Comparison of ENCODE assay signal across 8 cellular contexts in genomic region chr12:83823386-83824045, GRCh38.
A peak's percentile ranks its signal among the peaks of the same experiment; 100 is the strongest.
DNase-seq lines count a peak whose midpoint lies in the region; ATAC-seq, FAIRE-seq and TF ChIP-seq lines count a peak whose summit lies in the region.

No MANE protein-coding gene starts in this region.

- FAIRE-seq in small intestine (lab: Jason Lieb, UNC) = no peak

- H3K27ac ChIP-seq in HL-60 (replicated peaks) = no peak overlapping the region
- no peak overlapping the region for H3K27ac ChIP-seq in SK-N-SH (ENCODE audit: low read depth in 2 of 2, low read length in 1 of 2)
- H3K27ac ChIP-seq in small intestine (ENCODE audit: low read depth in 1 of 2, low read length in 1 of 2) = no peak overlapping the region
- H3K27ac ChIP-seq in CD8-positive, alpha-beta T cell (ENCODE audit: low read depth, low read length) = no peak overlapping the region

- peak; percentile 65 for ATAC-seq in activated CD8-positive, alpha-beta memory T cell treated with anti-CD3 and anti-CD28 coated beads, Interleukin-2, amount 10 ng/mL, durations not matched to agents 7 days and 5 days
- ATAC-seq in GM21723 (IDR thresholded peaks at IDR 0.05; ENCODE audit: unreplicated experiment) = peak; percentile 57
- no peak for ATAC-seq in CD8-positive, alpha-beta T cell

- no peaks in the 10 kb centered on the region for H4K20me1 ChIP-seq in SK-N-SH (ENCODE audit: insufficient read depth)

- DNase-seq in activated CD8-positive, alpha-beta memory T cell treated with anti-CD3 and anti-CD28 coated beads, Interleukin-2, amount 10 ng/mL, durations not matched to agents 7 days and 5 days = peak; percentile 51
- DNase-seq in activated CD8-positive, alpha-beta memory T cell treated with anti-CD3 and anti-CD28 coated beads for 24 hours = no peak
- peak; percentile 41 to 79 for DNase-seq in HL-60 (ENCODE audit: low read depth in 1 of 2, low spot score in 1 of 2)
- peak; percentile 12 for DNase-seq in SK-N-SH
- peak; percentile 8 for DNase-seq in fibroblast of peridontal ligament (ENCODE audit: extremely low read depth)
- DNase-seq in small intestine = peak; percentile 15
- DNase-seq in CD8-positive, alpha-beta T cell = no peak

- H3K27me3 Mint-ChIP-seq in activated CD8-positive, alpha-beta memory T cell treated with anti-CD3 and anti-CD28 coated beads, Interleukin-2, amount 10 ng/mL, durations not matched to agents 7 days and 5 days = no peaks in the 10 kb centered on the region
- H3K27me3 Mint-ChIP-seq in CD8-positive, alpha-beta T cell (ENCODE audit: low read depth) = no peaks in the 10 kb centered on the region

- TF ChIP-seq CTCF in HL-60 (IDR thresholded peaks at IDR 0.05; ENCODE audit: insufficient read depth, low read length) (peak; percentile 74), SK-N-SH (IDR thresholded peaks at IDR 0.05) (peak; percentile 53)
- no peak for TF ChIP-seq CTCF in CD8-positive, alpha-beta T cell (IDR thresholded peaks at IDR 0.05)

- H3K36me3 ChIP-seq in SK-N-SH (replicated peaks in 1 of 2; ENCODE audit: control insufficient read depth in 1 of 2, insufficient read depth in 2 of 2, low read length in 1 of 2) (no peaks in the 10 kb centered on the region), small intestine (ENCODE audit: control insufficient read depth in 2 of 2, insufficient read depth in 2 of 2, low read length in 2 of 2) (no peaks in the 10 kb centered on the region)
- no peaks in the 10 kb centered on the region for H3K36me3 ChIP-seq in CD8-positive, alpha-beta T cell (ENCODE audit: insufficient read depth, low read length)

- TF ChIP-seq RAD21 in SK-N-SH (IDR thresholded peaks at IDR 0.05; ENCODE audit: low read length) = peak; percentile 68

- no peak overlapping the region for H2AFZ ChIP-seq in SK-N-SH (ENCODE audit: low read depth)

- no peaks in the 10 kb centered on the region for H3K79me2 ChIP-seq in SK-N-SH (ENCODE audit: insufficient read depth)

- H3K9me2 ChIP-seq in SK-N-SH = no peaks in the 10 kb centered on the region

- H3K4me3 ChIP-seq in HL-60 (replicated peaks; ENCODE audit: insufficient read depth, low read length) (no peak overlapping the region), SK-N-SH (ENCODE audit: low read depth in 2 of 2, low read length in 1 of 2) (no peak overlapping the region; a peak in 1 of 4 replicates), small intestine (ENCODE audit: low read depth in 1 of 2, low read length in 2 of 2) (no peak overlapping the region)
- no peak overlapping the region for H3K4me3 ChIP-seq in CD8-positive, alpha-beta T cell (ENCODE audit: low read depth, low read length)

- CTCF ChIA-PET in activated CD8-positive, alpha-beta memory T cell treated with anti-CD3 and anti-CD28 coated beads, Interleukin-2, amount 10 ng/mL, durations not matched to agents 7 days and 5 days (lab: Charles Lee) = interaction anchor here (2.1 kb wide), 1 partner anchor 1138 kb away, joined by 9 read pairs; no protein-coding TSS in a partner anchor
- CTCF ChIA-PET in SK-N-SH (lab: Yijun Ruan, JAX) = interaction anchor here (0.6 to 4.6 kb wide), 13 partner anchors 10 to 1296 kb away, joined by 3 to 39 read pairs (median 3); partner anchors contain the start of gene TMTC2
- CTCF ChIA-PET in CD8-positive, alpha-beta T cell (lab: Charles Lee) = interaction anchor here (1.2 kb wide), 1 partner anchor 1137 kb away, joined by 8 read pairs; the partner anchor contains the start of gene TMTC2

- H3F3A ChIP-seq in SK-N-SH (replicated peaks; ENCODE audit: insufficient read depth) = no peaks in the 10 kb centered on the region

- POLR2A ChIA-PET in SK-N-SH (lab: Yijun Ruan, JAX) = no interaction called here
- POLR2A ChIA-PET in CD8-positive, alpha-beta T cell (lab: Charles Lee) = no interaction called here

- peaks cover 0 to 10% of the 10 kb centered on the region in 2 experiments; a peak in 1 of 4 replicates for H3K4me1 ChIP-seq in SK-N-SH (ENCODE audit: control insufficient read depth in 1 of 2, insufficient read depth in 2 of 2, low read depth in 1 of 2, low read length in 1 of 2)
- H3K4me1 ChIP-seq in small intestine (ENCODE audit: control insufficient read depth in 2 of 2, insufficient read depth in 1 of 2, low read depth in 1 of 2, low read length in 1 of 2) = no peaks in the 10 kb centered on the region
- no peaks in the 10 kb centered on the region for H3K4me1 ChIP-seq in CD8-positive, alpha-beta T cell (ENCODE audit: insufficient read depth, low read length)

- no peak for TF ChIP-seq EP300 in SK-N-SH (IDR thresholded peaks at IDR 0.05; ENCODE audit: borderline replicate concordance in 1 of 2, low read depth in 1 of 2, low read length in 1 of 2)

- H3K27me3 ChIP-seq in HL-60 (ENCODE audit: insufficient read depth, poor library complexity, severe bottlenecking) (no peaks in the 10 kb centered on the region), SK-N-SH (ENCODE audit: insufficient read depth) (no peaks in the 10 kb centered on the region), small intestine (ENCODE audit: control insufficient read depth in 2 of 2, insufficient read depth in 2 of 2, low read length in 2 of 2) (no peaks in the 10 kb centered on the region)
- no peaks in the 10 kb centered on the region for H3K27me3 ChIP-seq in CD8-positive, alpha-beta T cell (ENCODE audit: insufficient read depth, low read length)

- H3K9me3 ChIP-seq in SK-N-SH (no peaks in the 10 kb centered on the region), small intestine (ENCODE audit: control insufficient read depth, low read depth) (no peaks in the 10 kb centered on the region)
- H3K9me3 ChIP-seq in CD8-positive, alpha-beta T cell (ENCODE audit: low read length) = no peaks in the 10 kb centered on the region

- no peak overlapping the region for H3K4me3 Mint-ChIP-seq in activated CD8-positive, alpha-beta memory T cell treated with anti-CD3 and anti-CD28 coated beads, Interleukin-2, amount 10 ng/mL, durations not matched to agents 7 days and 5 days
- no peak overlapping the region for H3K4me3 Mint-ChIP-seq in CD8-positive, alpha-beta T cell

- H3K36me3 Mint-ChIP-seq in activated CD8-positive, alpha-beta memory T cell treated with anti-CD3 and anti-CD28 coated beads, Interleukin-2, amount 10 ng/mL, durations not matched to agents 7 days and 5 days = no peaks in the 10 kb centered on the region
- H3K36me3 Mint-ChIP-seq in CD8-positive, alpha-beta T cell = no peaks in the 10 kb centered on the region

- 79% methylated on average over 7 of the region's 8 CpGs for WGBS in SK-N-SH (ENCODE audit: low lambda C conversion rate)
- 42 to 65% (median 59%) methylated on average over 8 of the region's 8 CpGs for WGBS in small intestine, 3 donors

- no peak overlapping the region for H3K9ac ChIP-seq in SK-N-SH

- no peaks in the 10 kb centered on the region for H3K4me1 Mint-ChIP-seq in activated CD8-positive, alpha-beta memory T cell treated with anti-CD3 and anti-CD28 coated beads, Interleukin-2, amount 10 ng/mL, durations not matched to agents 7 days and 5 days
- H3K4me1 Mint-ChIP-seq in CD8-positive, alpha-beta T cell (ENCODE audit: low read depth) = no peaks in the 10 kb centered on the region

- H3K9me3 Mint-ChIP-seq in activated CD8-positive, alpha-beta memory T cell treated with anti-CD3 and anti-CD28 coated beads, Interleukin-2, amount 10 ng/mL, durations not matched to agents 7 days and 5 days (ENCODE audit: low read depth) = no peaks in the 10 kb centered on the region
- H3K9me3 Mint-ChIP-seq in CD8-positive, alpha-beta T cell = no peaks in the 10 kb centered on the region

- H3K4me2 ChIP-seq in SK-N-SH = no peak overlapping the region

- H3K27ac Mint-ChIP-seq in activated CD8-positive, alpha-beta memory T cell treated with anti-CD3 and anti-CD28 coated beads, Interleukin-2, amount 10 ng/mL, durations not matched to agents 7 days and 5 days = no peak overlapping the region
- H3K27ac Mint-ChIP-seq in CD8-positive, alpha-beta T cell = no peak overlapping the region

- intact Hi-C loops in CD8-positive, alpha-beta T cell (cut with DNase I, micrococcal nuclease) = loop anchor here in 1 of 2 experiments (2.0 kb wide), 1 partner anchor 1137 kb away; the partner anchor contains the start of gene TMTC2

TF ChIP-seq in SK-N-SH, 30 proteins besides CTCF, POLR2A, EP300 and RAD21:
- TF ChIP-seq SMC3 (IDR thresholded peaks at IDR 0.05; ENCODE audit: low read depth, low read length) (peak; percentile 52), FOSL2 (IDR thresholded peaks at IDR 0.05; ENCODE audit: borderline replicate concordance, low read depth) (no peak)

Comparison
In these comparisons a context has a peak if more than half of its experiments do, and no peak if none do; other contexts are left out.
1. DNase-seq: peak in activated CD8-positive, alpha-beta memory T cell treated with anti-CD3 and anti-CD28 coated beads, Interleukin-2, amount 10 ng/mL, durations not matched to agents 7 days and 5 days (single experiment), HL-60 (2 of 2), SK-N-SH (single experiment), fibroblast of peridontal ligament (single experiment) and small intestine (single experiment); none in activated CD8-positive, alpha-beta memory T cell treated with anti-CD3 and anti-CD28 coated beads for 24 hours (single experiment) and CD8-positive, alpha-beta T cell (0 of 7).